Comparison of ENCODE assay signal across 22 cellular contexts in genomic region chr17:2897605-2898004, GRCh38.
"Had no signal": no experiment of that assay in that cellular context is flagged by ENCODE, and none has a peak within 500 bp of the region (broad histone marks: within the 10 kb centered on the region; RNA-seq: fewer than 3 reads in every experiment).

No MANE protein-coding gene starts in this region.

- H3K27me3 Mint-ChIP-seq: activated CD4-positive, alpha-beta memory T cell treated with anti-CD3 and anti-CD28 coated beads for 36 hours; activated CD4-positive, alpha-beta T cell treated with anti-CD3 and anti-CD28 coated beads, Interleukin-2, amount 10 ng/mL, durations not matched to agents 7 days and 5 days; activated naive CD8-positive, alpha-beta T cell; T-cell had no signal

- DNase-seq: activated CD4-positive, alpha-beta memory T cell treated with anti-CD3 and anti-CD28 coated beads for 36 hours; activated CD4-positive, alpha-beta T cell treated with anti-CD3 and anti-CD28 coated beads, Interleukin-2, amount 10 ng/mL, durations not matched to agents 7 days and 5 days; activated CD4-positive, CD25-positive, alpha-beta regulatory T cell; activated CD8-positive, alpha-beta memory T cell treated with anti-CD3 and anti-CD28 coated beads for 24 hours; activated effector memory CD4-positive, alpha-beta T cell treated with anti-CD3 and anti-CD28 coated beads, Interleukin-2, amount 50 U/mL, for 16 hours; activated naive CD4-positive, alpha-beta T cell treated with Interleukin-2 at 50 U/mL for 16 hours; activated T-cell treated with anti-CD3 and anti-CD28 coated beads, Interleukin-2, amount 50 U/mL, for 4 hours; cerebellar nuclear complex; MM.1S; NCI-H1436 treated with DMSO at 0.1 percent for 48 hours; NCI-H2081; NCI-H446; NK-92 treated with Interleukin-12 subunit alpha and Interleukin-12 subunit beta, amount 100 ng/mL, for 24 hours; OCI-M1; RPMI8226; T-cell; T-helper 2 cell; T1000 had no signal

- ATAC-seq: activated T-cell treated with anti-CD3 and anti-CD28 coated beads, Interleukin-2, amount 50 U/mL, for 4 hours; Panc1; Right ventricle myocardium inferior; T-cell had no signal

- H3K9me3 Mint-ChIP-seq: activated CD4-positive, alpha-beta memory T cell treated with anti-CD3 and anti-CD28 coated beads for 36 hours; activated CD4-positive, alpha-beta T cell treated with anti-CD3 and anti-CD28 coated beads, Interleukin-2, amount 10 ng/mL, durations not matched to agents 7 days and 5 days; activated T-cell treated with anti-CD3 and anti-CD28 coated beads, Interleukin-2, amount 50 U/mL, for 4 hours; T-cell had no signal

- H3K4me1 Mint-ChIP-seq: activated CD4-positive, alpha-beta T cell treated with anti-CD3 and anti-CD28 coated beads, Interleukin-2, amount 10 ng/mL, durations not matched to agents 7 days and 5 days had no signal

- H3K27ac Mint-ChIP-seq: activated CD4-positive, alpha-beta memory T cell treated with anti-CD3 and anti-CD28 coated beads for 36 hours; activated CD4-positive, alpha-beta T cell treated with anti-CD3 and anti-CD28 coated beads, Interleukin-2, amount 10 ng/mL, durations not matched to agents 7 days and 5 days; activated naive CD8-positive, alpha-beta T cell; T-cell had no signal

- H3K36me3 Mint-ChIP-seq: activated naive CD8-positive, alpha-beta T cell had no signal

- H3K4me3 Mint-ChIP-seq: activated CD4-positive, alpha-beta memory T cell treated with anti-CD3 and anti-CD28 coated beads for 36 hours; activated CD4-positive, alpha-beta T cell treated with anti-CD3 and anti-CD28 coated beads, Interleukin-2, amount 10 ng/mL, durations not matched to agents 7 days and 5 days; activated naive CD8-positive, alpha-beta T cell; activated T-cell treated with anti-CD3 and anti-CD28 coated beads, Interleukin-2, amount 50 U/mL, for 4 hours; T-cell had no signal

- H3K27ac ChIP-seq: SK-N-MC had no signal

- H3K4me3 ChIP-seq: SK-N-MC had no signal
